ENCODE assay signal across 1 cellular context in the genomic region with DNA sequence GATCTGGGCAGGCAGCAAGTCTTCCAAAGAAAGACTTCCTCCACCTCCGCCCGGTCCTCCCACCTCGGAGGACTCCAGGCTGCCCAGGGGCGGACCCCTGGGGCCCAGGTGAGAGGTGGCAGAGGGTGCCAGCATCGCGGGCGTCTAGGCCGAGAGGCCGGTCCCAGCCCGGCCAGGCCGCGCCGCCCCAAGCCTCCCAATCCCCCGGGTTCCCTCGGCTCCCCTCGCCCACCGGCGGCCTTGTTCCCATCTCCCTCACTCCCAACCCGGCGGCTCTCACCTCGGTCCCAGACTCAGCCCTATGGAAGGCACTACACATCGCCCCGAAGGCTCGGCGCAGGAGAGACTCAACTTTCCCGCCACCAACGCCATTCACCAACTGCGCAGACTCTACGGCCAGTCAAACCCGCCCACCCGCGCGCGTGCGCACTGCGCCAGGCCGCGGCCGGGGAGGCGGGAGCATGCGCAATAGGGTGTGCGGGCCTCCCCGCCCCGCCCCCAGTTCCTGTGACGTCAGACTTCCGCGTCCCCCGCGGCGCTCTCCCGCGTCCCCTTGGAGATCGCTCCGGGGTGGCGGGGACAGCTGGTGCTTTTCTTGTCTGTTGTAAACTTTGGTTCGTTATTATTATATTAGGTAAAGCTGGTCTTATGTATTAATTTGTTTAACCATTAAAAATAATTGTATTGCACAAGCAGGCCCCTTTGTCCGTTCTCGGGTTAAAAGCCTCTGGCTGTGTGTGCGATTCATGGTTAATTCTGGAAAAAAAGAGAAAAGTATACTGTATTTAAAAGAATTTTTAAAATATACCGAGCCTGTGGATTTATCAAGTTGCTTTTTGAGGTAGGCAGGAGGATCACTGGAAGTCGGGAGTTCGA.
A peak's percentile ranks its signal among the peaks of the same experiment; 100 is the strongest.
TF ChIP-seq lines count a peak whose summit lies in the region.

A gene (minus strand): TSS at position 381 of the 876 bp plus-strand sequence. CDS start 62 bp downstream, at position 319.

TF ChIP-seq in HepG2, 621 proteins besides CTCF, POLR2A, EP300 and RAD21 (continued from another document and continues in another):
- 0 out of 2 replicates have a peak, but pooled peaks have one; percentile 25 for TF ChIP-seq ZSCAN29 (CRISPR knock-in tag; conservative IDR thresholded peaks at IDR 0.05)
- TF ChIP-seq SOX6 (IDR thresholded peaks at IDR 0.05) = no peak
- TF ChIP-seq SOX6 (CRISPR knock-in tag; IDR thresholded peaks at IDR 0.05) = peak; percentile 50
- peak; percentile 61 for TF ChIP-seq ELF3 (CRISPR knock-in tag; IDR thresholded peaks at IDR 0.05)
- peak; percentile 18; the same call in 1 of the 2 replicates for TF ChIP-seq RARA (CRISPR knock-in tag; IDR thresholded peaks at IDR 0.05)
- peak; percentile 57; the same call in 1 of the 2 replicates for TF ChIP-seq HIVEP1 (CRISPR knock-in tag; IDR thresholded peaks at IDR 0.05)
- TF ChIP-seq, protein P1, sequence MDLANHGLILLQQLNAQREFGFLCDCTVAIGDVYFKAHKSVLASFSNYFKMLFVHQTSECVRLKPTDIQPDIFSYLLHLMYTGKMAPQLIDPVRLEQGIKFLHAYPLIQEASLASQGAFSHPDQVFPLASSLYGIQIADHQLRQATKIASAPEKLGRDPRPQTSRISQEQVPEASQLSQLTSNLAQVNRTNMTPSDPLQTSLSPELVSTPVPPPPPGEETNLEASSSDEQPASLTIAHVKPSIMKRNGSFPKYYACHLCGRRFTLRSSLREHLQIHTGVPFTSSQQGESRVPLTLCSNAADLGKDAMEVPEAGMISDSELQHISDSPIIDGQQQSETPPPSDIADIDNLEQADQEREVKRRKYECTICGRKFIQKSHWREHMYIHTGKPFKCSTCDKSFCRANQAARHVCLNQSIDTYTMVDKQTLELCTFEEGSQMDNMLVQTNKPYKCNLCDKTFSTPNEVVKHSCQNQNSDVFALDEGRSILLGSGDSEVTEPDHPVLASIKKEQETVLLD (CRISPR knock-in tag; IDR thresholded peaks at IDR 0.05; ENCODE audit: low read depth) = no peak
- TF ChIP-seq, protein P2, sequence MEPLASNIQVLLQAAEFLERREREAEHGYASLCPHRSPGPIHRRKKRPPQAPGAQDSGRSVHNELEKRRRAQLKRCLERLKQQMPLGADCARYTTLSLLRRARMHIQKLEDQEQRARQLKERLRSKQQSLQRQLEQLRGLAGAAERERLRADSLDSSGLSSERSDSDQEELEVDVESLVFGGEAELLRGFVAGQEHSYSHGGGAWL (CRISPR knock-in tag; IDR thresholded peaks at IDR 0.05) = peak; percentile 38; the same call in 1 of the 2 replicates
- TF ChIP-seq, protein P3, sequence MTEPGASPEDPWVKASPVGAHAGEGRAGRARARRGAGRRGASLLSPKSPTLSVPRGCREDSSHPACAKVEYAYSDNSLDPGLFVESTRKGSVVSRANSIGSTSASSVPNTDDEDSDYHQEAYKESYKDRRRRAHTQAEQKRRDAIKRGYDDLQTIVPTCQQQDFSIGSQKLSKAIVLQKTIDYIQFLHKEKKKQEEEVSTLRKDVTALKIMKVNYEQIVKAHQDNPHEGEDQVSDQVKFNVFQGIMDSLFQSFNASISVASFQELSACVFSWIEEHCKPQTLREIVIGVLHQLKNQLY (CRISPR knock-in tag; IDR thresholded peaks at IDR 0.05) = 0 out of 2 replicates have a peak, but pooled peaks have one; percentile 49
- peak; percentile 70; the same call in 1 of the 2 replicates for TF ChIP-seq ELF4 (CRISPR knock-in tag; IDR thresholded peaks at IDR 0.05; ENCODE audit: borderline replicate concordance)
- TF ChIP-seq CENPT (CRISPR knock-in tag; IDR thresholded peaks at IDR 0.05; ENCODE audit: low read depth) = no peak
- no peak; the same call in 1 of the 2 replicates for TF ChIP-seq ZNF546 (CRISPR knock-in tag; conservative IDR thresholded peaks at IDR 0.05)
- TF ChIP-seq SOX13 (IDR thresholded peaks at IDR 0.05) = no peak
- TF ChIP-seq SOX13 (CRISPR knock-in tag; conservative IDR thresholded peaks at IDR 0.05 in 1 of 2, IDR thresholded peaks at IDR 0.05 in 1 of 2) = peak in 1 of 2 experiments; percentile 36; a peak in 1 of 4 replicates
- peak; percentile 95 for TF ChIP-seq ZFY (CRISPR knock-in tag; IDR thresholded peaks at IDR 0.05)
- TF ChIP-seq, protein P4, sequence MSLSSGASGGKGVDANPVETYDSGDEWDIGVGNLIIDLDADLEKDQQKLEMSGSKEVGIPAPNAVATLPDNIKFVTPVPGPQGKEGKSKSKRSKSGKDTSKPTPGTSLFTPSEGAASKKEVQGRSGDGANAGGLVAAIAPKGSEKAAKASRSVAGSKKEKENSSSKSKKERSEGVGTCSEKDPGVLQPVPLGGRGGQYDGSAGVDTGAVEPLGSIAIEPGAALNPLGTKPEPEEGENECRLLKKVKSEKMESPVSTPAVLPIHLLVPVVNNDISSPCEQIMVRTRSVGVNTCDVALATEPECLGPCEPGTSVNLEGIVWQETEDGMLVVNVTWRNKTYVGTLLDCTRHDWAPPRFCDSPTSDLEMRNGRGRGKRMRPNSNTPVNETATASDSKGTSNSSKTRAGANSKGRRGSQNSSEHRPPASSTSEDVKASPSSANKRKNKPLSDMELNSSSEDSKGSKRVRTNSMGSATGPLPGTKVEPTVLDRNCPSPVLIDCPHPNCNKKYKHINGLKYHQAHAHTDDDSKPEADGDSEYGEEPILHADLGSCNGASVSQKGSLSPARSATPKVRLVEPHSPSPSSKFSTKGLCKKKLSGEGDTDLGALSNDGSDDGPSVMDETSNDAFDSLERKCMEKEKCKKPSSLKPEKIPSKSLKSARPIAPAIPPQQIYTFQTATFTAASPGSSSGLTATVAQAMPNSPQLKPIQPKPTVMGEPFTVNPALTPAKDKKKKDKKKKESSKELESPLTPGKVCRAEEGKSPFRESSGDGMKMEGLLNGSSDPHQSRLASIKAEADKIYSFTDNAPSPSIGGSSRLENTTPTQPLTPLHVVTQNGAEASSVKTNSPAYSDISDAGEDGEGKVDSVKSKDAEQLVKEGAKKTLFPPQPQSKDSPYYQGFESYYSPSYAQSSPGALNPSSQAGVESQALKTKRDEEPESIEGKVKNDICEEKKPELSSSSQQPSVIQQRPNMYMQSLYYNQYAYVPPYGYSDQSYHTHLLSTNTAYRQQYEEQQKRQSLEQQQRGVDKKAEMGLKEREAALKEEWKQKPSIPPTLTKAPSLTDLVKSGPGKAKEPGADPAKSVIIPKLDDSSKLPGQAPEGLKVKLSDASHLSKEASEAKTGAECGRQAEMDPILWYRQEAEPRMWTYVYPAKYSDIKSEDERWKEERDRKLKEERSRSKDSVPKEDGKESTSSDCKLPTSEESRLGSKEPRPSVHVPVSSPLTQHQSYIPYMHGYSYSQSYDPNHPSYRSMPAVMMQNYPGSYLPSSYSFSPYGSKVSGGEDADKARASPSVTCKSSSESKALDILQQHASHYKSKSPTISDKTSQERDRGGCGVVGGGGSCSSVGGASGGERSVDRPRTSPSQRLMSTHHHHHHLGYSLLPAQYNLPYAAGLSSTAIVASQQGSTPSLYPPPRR (CRISPR knock-in tag; IDR thresholded peaks at IDR 0.05; ENCODE audit: borderline replicate concordance) = 0 out of 2 replicates have a peak, but pooled peaks have one; percentile 41
- peak; percentile 92 for TF ChIP-seq CREM (IDR thresholded peaks at IDR 0.05)
- TF ChIP-seq CREM (CRISPR knock-in tag; IDR thresholded peaks at IDR 0.05) = peak; percentile 61; the same call in 1 of the 2 replicates
- TF ChIP-seq KLF12 (CRISPR knock-in tag; IDR thresholded peaks at IDR 0.05; ENCODE audit: borderline replicate concordance) = peak; percentile 50; the same call in 1 of the 2 replicates
- TF ChIP-seq ZIK1 (CRISPR knock-in tag; IDR thresholded peaks at IDR 0.05; ENCODE audit: borderline replicate concordance, low read depth) = no peak
- TF ChIP-seq MAF1 (CRISPR knock-in tag; IDR thresholded peaks at IDR 0.05; ENCODE audit: borderline replicate concordance) = no peak
- peak; percentile 61; the same call in 1 of the 2 replicates for TF ChIP-seq ZSCAN22 (CRISPR knock-in tag; IDR thresholded peaks at IDR 0.05)
- TF ChIP-seq DR1 (CRISPR knock-in tag; IDR thresholded peaks at IDR 0.05) = 0 out of 2 replicates have a peak, but pooled peaks have one; percentile 40
- TF ChIP-seq, protein P5, sequence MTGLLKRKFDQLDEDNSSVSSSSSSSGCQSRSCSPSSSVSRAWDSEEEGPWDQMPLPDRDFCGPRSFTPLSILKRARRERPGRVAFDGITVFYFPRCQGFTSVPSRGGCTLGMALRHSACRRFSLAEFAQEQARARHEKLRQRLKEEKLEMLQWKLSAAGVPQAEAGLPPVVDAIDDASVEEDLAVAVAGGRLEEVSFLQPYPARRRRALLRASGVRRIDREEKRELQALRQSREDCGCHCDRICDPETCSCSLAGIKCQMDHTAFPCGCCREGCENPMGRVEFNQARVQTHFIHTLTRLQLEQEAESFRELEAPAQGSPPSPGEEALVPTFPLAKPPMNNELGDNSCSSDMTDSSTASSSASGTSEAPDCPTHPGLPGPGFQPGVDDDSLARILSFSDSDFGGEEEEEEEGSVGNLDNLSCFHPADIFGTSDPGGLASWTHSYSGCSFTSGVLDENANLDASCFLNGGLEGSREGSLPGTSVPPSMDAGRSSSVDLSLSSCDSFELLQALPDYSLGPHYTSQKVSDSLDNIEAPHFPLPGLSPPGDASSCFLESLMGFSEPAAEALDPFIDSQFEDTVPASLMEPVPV (CRISPR knock-in tag; IDR thresholded peaks at IDR 0.05) = peak; percentile 74
- TF ChIP-seq ZMYM4 (CRISPR knock-in tag; IDR thresholded peaks at IDR 0.05) = peak; percentile 84; the same call in 1 of the 2 replicates
- peak; percentile 54; the same call in 1 of the 2 replicates for TF ChIP-seq JUN (CRISPR knock-in tag; IDR thresholded peaks at IDR 0.05)
- TF ChIP-seq CHD4 (IDR thresholded peaks at IDR 0.05; ENCODE audit: borderline replicate concordance, low read length) = peak; percentile 75; the same call in 1 of the 2 replicates
- TF ChIP-seq, protein P6, sequence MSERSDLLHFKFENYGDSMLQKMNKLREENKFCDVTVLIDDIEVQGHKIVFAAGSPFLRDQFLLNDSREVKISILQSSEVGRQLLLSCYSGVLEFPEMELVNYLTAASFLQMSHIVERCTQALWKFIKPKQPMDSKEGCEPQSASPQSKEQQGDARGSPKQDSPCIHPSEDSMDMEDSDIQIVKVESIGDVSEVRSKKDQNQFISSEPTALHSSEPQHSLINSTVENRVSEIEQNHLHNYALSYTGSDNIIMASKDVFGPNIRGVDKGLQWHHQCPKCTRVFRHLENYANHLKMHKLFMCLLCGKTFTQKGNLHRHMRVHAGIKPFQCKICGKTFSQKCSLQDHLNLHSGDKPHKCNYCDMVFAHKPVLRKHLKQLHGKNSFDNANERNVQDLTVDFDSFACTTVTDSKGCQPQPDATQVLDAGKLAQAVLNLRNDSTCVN (CRISPR knock-in tag; IDR thresholded peaks at IDR 0.05; ENCODE audit: borderline replicate concordance) = 0 out of 2 replicates have a peak, but pooled peaks have one; percentile 15
- no peak for TF ChIP-seq RNF2 (conservative IDR thresholded peaks at IDR 0.05; ENCODE audit: low read depth)
- 0 out of 2 replicates have a peak, but pooled peaks have one; percentile 58 for TF ChIP-seq ZNF567 (CRISPR knock-in tag; IDR thresholded peaks at IDR 0.05; ENCODE audit: borderline replicate concordance)
- TF ChIP-seq NFIB (CRISPR knock-in tag; IDR thresholded peaks at IDR 0.05; ENCODE audit: borderline replicate concordance) = no peak
- TF ChIP-seq, protein P7, sequence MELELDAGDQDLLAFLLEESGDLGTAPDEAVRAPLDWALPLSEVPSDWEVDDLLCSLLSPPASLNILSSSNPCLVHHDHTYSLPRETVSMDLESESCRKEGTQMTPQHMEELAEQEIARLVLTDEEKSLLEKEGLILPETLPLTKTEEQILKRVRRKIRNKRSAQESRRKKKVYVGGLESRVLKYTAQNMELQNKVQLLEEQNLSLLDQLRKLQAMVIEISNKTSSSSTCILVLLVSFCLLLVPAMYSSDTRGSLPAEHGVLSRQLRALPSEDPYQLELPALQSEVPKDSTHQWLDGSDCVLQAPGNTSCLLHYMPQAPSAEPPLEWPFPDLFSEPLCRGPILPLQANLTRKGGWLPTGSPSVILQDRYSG (CRISPR knock-in tag; IDR thresholded peaks at IDR 0.05) = peak; percentile 72; the same call in 1 of the 2 replicates
- TF ChIP-seq ZNF619 (CRISPR knock-in tag; IDR thresholded peaks at IDR 0.05) = peak; percentile 67; the same call in 1 of the 2 replicates
- TF ChIP-seq HOXA5 (CRISPR knock-in tag; IDR thresholded peaks at IDR 0.05) = no peak
- peak; percentile 88 for TF ChIP-seq THAP11 (CRISPR knock-in tag; IDR thresholded peaks at IDR 0.05)
- peak; percentile 54; the same call in 1 of the 2 replicates for TF ChIP-seq HCFC1 (IDR thresholded peaks at IDR 0.05; ENCODE audit: low read depth, low read length)
- TF ChIP-seq, protein P8, sequence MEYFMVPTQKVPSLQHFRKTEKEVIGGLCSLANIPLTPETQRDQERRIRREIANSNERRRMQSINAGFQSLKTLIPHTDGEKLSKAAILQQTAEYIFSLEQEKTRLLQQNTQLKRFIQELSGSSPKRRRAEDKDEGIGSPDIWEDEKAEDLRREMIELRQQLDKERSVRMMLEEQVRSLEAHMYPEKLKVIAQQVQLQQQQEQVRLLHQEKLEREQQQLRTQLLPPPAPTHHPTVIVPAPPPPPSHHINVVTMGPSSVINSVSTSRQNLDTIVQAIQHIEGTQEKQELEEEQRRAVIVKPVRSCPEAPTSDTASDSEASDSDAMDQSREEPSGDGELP (IDR thresholded peaks at IDR 0.05; ENCODE audit: borderline replicate concordance, low read depth) = peak; percentile 45; the same call in 1 of the 2 replicates
- TF ChIP-seq, protein P9, sequence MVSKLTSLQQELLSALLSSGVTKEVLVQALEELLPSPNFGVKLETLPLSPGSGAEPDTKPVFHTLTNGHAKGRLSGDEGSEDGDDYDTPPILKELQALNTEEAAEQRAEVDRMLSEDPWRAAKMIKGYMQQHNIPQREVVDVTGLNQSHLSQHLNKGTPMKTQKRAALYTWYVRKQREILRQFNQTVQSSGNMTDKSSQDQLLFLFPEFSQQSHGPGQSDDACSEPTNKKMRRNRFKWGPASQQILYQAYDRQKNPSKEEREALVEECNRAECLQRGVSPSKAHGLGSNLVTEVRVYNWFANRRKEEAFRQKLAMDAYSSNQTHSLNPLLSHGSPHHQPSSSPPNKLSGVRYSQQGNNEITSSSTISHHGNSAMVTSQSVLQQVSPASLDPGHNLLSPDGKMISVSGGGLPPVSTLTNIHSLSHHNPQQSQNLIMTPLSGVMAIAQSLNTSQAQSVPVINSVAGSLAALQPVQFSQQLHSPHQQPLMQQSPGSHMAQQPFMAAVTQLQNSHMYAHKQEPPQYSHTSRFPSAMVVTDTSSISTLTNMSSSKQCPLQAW (CRISPR knock-in tag; IDR thresholded peaks at IDR 0.05) = peak; percentile 36; the same call in 1 of the 2 replicates
- TF ChIP-seq MYNN (CRISPR knock-in tag; IDR thresholded peaks at IDR 0.05; ENCODE audit: low read depth) = peak; percentile 54; the same call in 1 of the 2 replicates
- peak; percentile 84 for TF ChIP-seq SP4 (CRISPR knock-in tag; IDR thresholded peaks at IDR 0.05)
- peak; percentile 44; the same call in 1 of the 2 replicates for TF ChIP-seq ZNF33B (CRISPR knock-in tag; IDR thresholded peaks at IDR 0.05)
- TF ChIP-seq ZNF556 (CRISPR knock-in tag; IDR thresholded peaks at IDR 0.05; ENCODE audit: borderline replicate concordance) = 0 out of 2 replicates have a peak, but pooled peaks have one; percentile 43
- TF ChIP-seq, protein P10, sequence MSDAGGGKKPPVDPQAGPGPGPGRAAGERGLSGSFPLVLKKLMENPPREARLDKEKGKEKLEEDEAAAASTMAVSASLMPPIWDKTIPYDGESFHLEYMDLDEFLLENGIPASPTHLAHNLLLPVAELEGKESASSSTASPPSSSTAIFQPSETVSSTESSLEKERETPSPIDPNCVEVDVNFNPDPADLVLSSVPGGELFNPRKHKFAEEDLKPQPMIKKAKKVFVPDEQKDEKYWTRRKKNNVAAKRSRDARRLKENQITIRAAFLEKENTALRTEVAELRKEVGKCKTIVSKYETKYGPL (CRISPR knock-in tag; IDR thresholded peaks at IDR 0.05) = peak; percentile 56; the same call in 1 of the 2 replicates
- 0 out of 2 replicates have a peak, but pooled peaks have one; percentile 59 for TF ChIP-seq CBFB (CRISPR knock-in tag; IDR thresholded peaks at IDR 0.05)
- peak; percentile 41; the same call in 1 of the 2 replicates for TF ChIP-seq TBX2 (CRISPR knock-in tag; IDR thresholded peaks at IDR 0.05; ENCODE audit: borderline replicate concordance)
- TF ChIP-seq RFX5 (IDR thresholded peaks at IDR 0.05; ENCODE audit: low read depth, low read length) = peak; percentile 57; the same call in 1 of the 2 replicates
